In the genomic region with DNA sequence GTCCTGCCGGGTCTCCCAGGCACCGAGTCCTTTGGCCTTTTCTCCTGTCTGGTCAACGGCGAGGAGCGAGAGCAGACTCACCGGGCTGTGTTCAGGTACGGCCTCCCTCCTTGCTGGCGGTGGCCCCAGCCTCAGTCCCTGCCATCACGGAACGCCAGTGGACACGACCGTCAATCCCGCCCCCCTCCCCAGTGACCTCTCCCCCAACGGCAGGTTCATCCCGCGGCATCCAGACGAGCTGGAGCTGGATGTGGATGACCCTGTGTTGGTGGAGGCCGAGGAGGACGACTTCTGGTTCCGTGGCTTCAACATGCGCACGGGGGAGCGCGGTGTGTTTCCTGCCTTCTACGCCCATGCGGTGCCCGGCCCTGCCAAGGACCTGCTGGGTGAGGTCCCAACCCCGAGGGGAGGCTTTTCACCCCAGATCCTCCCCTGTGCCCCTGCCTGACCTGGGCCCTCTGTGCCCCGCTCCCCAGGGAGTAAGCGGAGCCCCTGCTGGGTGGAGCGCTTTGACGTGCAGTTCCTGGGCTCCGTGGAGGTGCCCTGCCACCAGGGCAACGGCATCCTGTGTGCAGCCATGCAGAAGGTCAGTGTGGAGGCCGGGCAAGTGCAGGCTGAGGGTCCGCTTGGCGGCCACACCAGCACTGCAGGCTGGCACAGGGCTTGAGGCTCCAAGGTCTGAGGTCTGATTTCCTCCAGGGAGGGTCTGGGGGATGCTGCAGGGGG, we compare ENCODE assay signal across 31 cellular contexts. TPM values are rescaled to one million over a fixed set of nuclear protein-coding genes. Genes with fewer than 3 reads are reported as not detected.
"Had no signal": no experiment of that assay in that cellular context is flagged by ENCODE, and none has a peak within 500 bp of the region (broad histone marks: within the 10 kb centered on the region; RNA-seq: fewer than 3 reads in every experiment).

No MANE protein-coding gene starts in this region.

- H3K27ac ChIP-seq: ascending aorta, cardiac muscle cell, gastroesophageal sphincter, left ventricle myocardium inferior, sigmoid colon, uterus, WERI-Rb-1 had no signal

- DNase-seq: activated CD4-positive, alpha-beta T cell treated with anti-CD3 and anti-CD28 coated beads for 48 hours; activated CD4-positive, alpha-beta T cell treated with anti-CD3 and anti-CD28 coated beads, Interleukin-2, amount 50 U/mL, for 48 hours; activated CD8-positive, alpha-beta memory T cell treated with anti-CD3 and anti-CD28 coated beads for 24 hours; activated gamma-delta T cell; activated naive CD4-positive, alpha-beta T cell treated with anti-CD3 and anti-CD28 coated beads, Interleukin-2, amount 10 ng/mL, durations not matched to agents 7 days and 5 days; activated naive CD8-positive, alpha-beta T cell treated with anti-CD3 and anti-CD28 coated beads, Interleukin-2, amount 10 ng/mL, durations not matched to agents 7 days and 5 days; cortex of kidney; hippocampal formation; left ventricle myocardium inferior; mammary epithelial cell; naive B cell; occipital lobe; small intestine; stimulated activated CD4-positive, alpha-beta T cell treated with anti-CD3 and anti-CD28 coated beads, Interleukin-1b, Interleukin-23, amount 100 ng/mL, for 48 hours; stimulated activated CD4-positive, alpha-beta T cell treated with anti-CD3 and anti-CD28 coated beads, Interleukin-4, amount 100 ng/mL, for 4 hours; stimulated activated CD8-positive, alpha-beta memory T cell treated with anti-CD3 and anti-CD28 coated beads, Interleukin-4, amount 100 ng/mL, for 48 hours; stimulated activated naive CD8-positive, alpha-beta T cell treated with anti-CD3 and anti-CD28 coated beads, Interleukin-15, amount 100 ng/mL, for 72 hours; T-helper 9 cell; uterus; WERI-Rb-1 had no signal

- H3K9me3 ChIP-seq: ascending aorta, gastroesophageal sphincter, left ventricle myocardium inferior, sigmoid colon, uterus had no signal

- H3K36me3 ChIP-seq: ascending aorta, cardiac muscle cell, left ventricle myocardium inferior, sigmoid colon, uterus had no signal

- H3K4me3 ChIP-seq: ascending aorta, cardiac muscle cell, gastroesophageal sphincter, left ventricle myocardium inferior, sigmoid colon, uterus had no signal

- ATAC-seq: activated CD4-positive, CD25-positive, alpha-beta regulatory T cell treated with anti-CD3 and anti-CD28 coated beads, Interleukin-2, amount 50 U/mL, for 24 hours; gastroesophageal sphincter; stimulated activated memory B cell treated with anti-CD40 and anti-IgM and Interleukin-4, amounts not matched to agents 10 μg/mL and 1 μg/mL and 100 μg/mL, for 72 hours had no signal

RNA-seq across cellular contexts. Expression of gene MAPK8IP2, which starts 4.9 kb away (rescaled TPM):
- total RNA-seq: ascending aorta had no signal

RNA-seq across cellular contexts. Expression of gene SYCE3, which starts 42.8 kb away (rescaled TPM):
- total RNA-seq: ascending aorta, cardiac muscle cell, cerebellum, endothelial cell of umbilical vein, fibroblast of villous mesenchyme, gastroesophageal sphincter, left ventricle myocardium inferior, mammary epithelial cell, neural crest cell, occipital lobe, sigmoid colon, uterus had no signal
- polyA plus RNA-seq: cardiac muscle cell, endothelial cell of umbilical vein, fibroblast of lung, sigmoid colon had no signal
